12 cellular contexts compared by ENCODE assay signal in the genomic region with DNA sequence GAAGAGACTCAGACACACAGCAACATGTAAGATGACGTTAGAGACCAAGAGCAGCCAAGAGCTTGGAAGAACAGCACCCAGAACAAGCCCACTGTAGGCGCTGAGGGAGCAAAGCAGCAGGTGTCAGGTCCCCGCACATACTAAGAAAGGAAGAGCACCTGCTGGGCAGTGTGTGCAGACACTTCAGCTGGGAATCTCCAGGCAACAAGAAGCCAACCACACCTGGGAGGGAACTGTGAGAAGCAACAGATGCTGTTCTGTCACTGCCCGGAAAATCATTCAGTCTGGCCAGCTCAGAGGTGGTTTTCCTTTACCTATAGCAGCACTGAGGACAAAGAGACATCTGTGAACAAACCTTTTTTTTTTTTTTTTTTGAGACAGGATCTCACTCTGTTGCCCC. TPM values are rescaled to one million over a fixed set of nuclear protein-coding genes. Genes with fewer than 3 reads are reported as not detected.
DNase-seq lines count a peak whose midpoint lies in the region; ATAC-seq and TF ChIP-seq lines count a peak whose summit lies in the region.
"Had no signal": no experiment of that assay in that cellular context is flagged by ENCODE, and none has a peak within 500 bp of the region (broad histone marks: within the 10 kb centered on the region; RNA-seq: fewer than 3 reads in every experiment).

No MANE protein-coding gene starts in this region.

- ATAC-seq in HG02588 (IDR thresholded peaks at IDR 0.05; ENCODE audit: unreplicated experiment), result no peak
- ATAC-seq: activated CD4-positive, alpha-beta T cell treated with anti-CD3 and anti-CD28 coated beads for 36 hours; HCT116; left lung had no signal

- H3K27ac Mint-ChIP-seq in nephron, result peak overlapping the region in 2 of 3 experiments; percentile 1 to 89
- H3K27ac Mint-ChIP-seq: activated CD4-positive, alpha-beta T cell treated with anti-CD3 and anti-CD28 coated beads for 36 hours had no signal

- POLR2A ChIA-PET in HEK293 (lab: Yijun Ruan, JAX), result no interaction called here

- CTCF ChIA-PET in HEK293 (lab: Yijun Ruan, JAX), result interaction anchor here (0.6 to 4.2 kb wide), 3 partner anchors 21 to 54 kb away, joined by 3 to 17 read pairs (median 10); no protein-coding TSS in a partner anchor

- no peak for TF ChIP-seq EP300 in ovary (IDR thresholded peaks at IDR 0.05)

- TF ChIP-seq CTCF in HEK293 (tag by site-specific recombination; IDR thresholded peaks at IDR 0.05) (no peak), nephron (IDR thresholded peaks at IDR 0.05; ENCODE audit: unreplicated experiment in 3 of 3) (no peak), ovary (IDR thresholded peaks at IDR 0.05) (no peak)

- no peaks in the 10 kb centered on the region for H3K27me3 ChIP-seq in ovary
- H3K27me3 ChIP-seq: left lung had no signal

- intact Hi-C loops in ovary (cut with DNase I), result no loop called here

- DNase-seq in NCI-H2029 (lab: John Stamatoyannopoulos, UW) (peak; percentile 76), SHP77 treated with DMSO at 0.1 percent for 48 hours (lab: John Stamatoyannopoulos, UW) (peak; percentile 93), ovary (no peak), KG1 (lab: John Stamatoyannopoulos, UW) (no peak)
- no peak for DNase-seq in activated CD4-positive, CD25-positive, alpha-beta regulatory T cell treated with anti-CD3 and anti-CD28 coated beads, Interleukin-2, amount 50 U/mL, for 72 hours
- DNase-seq: activated CD4-positive, alpha-beta T cell treated with anti-CD3 and anti-CD28 coated beads for 36 hours; left lung; T-helper 1 cell had no signal

- WGBS in ovary, 3 donors, result 87 to 93% (median 89%) methylated on average over 4 of the region's 4 CpGs

- peaks cover 22% of the 10 kb centered on the region for H3K4me1 Mint-ChIP-seq in nephron

- H3K36me3 Mint-ChIP-seq in nephron (ENCODE audit: low read depth), result peaks cover 58% of the 10 kb centered on the region

- H3K36me3 ChIP-seq in HEK293 (ENCODE audit: control insufficient read depth in 2 of 2, insufficient read depth in 1 of 2, low read length in 2 of 2) (peaks cover 56 to 72% of the 10 kb centered on the region in 2 experiments), ovary (no peaks in the 10 kb centered on the region)

- H3K9me3 Mint-ChIP-seq in nephron, result no peaks in the 10 kb centered on the region

- no peak overlapping the region for H3K27ac ChIP-seq in HEK293 (ENCODE audit: extremely low read depth, low read depth, low read length)
- no peak overlapping the region for H3K27ac ChIP-seq in ovary
- H3K27ac ChIP-seq: left lung had no signal

- H3K27me3 Mint-ChIP-seq in nephron (ENCODE audit: low read depth), result no peaks in the 10 kb centered on the region
- H3K27me3 Mint-ChIP-seq: activated CD4-positive, alpha-beta T cell treated with anti-CD3 and anti-CD28 coated beads for 36 hours had no signal

- no peaks in the 10 kb centered on the region for H3K9me3 ChIP-seq in HEK293 (ENCODE audit: control insufficient read depth, insufficient read depth, low read depth, low read length)
- no peaks in the 10 kb centered on the region for H3K9me3 ChIP-seq in ovary
- H3K9me3 ChIP-seq: left lung had no signal

- H3K4me1 ChIP-seq in HEK293 (ENCODE audit: control insufficient read depth, insufficient read depth, low read length), result no peaks in the 10 kb centered on the region
- H3K4me1 ChIP-seq in ovary (ENCODE audit: insufficient read depth), result peaks cover 2% of the 10 kb centered on the region

- H3K4me3 ChIP-seq in HEK293 (ENCODE audit: low read depth, low read length) (no peak overlapping the region), ovary (no peak overlapping the region)
- H3K4me3 ChIP-seq: left lung had no signal

- no peak for TF ChIP-seq POLR2A in ovary (IDR thresholded peaks at IDR 0.05)

- no peak overlapping the region for H3K4me3 Mint-ChIP-seq in nephron
- H3K4me3 Mint-ChIP-seq: activated CD4-positive, alpha-beta T cell treated with anti-CD3 and anti-CD28 coated beads for 36 hours had no signal

TF ChIP-seq in HEK293, 187 proteins besides CTCF, POLR2A, EP300 and RAD21 (continues in another document):
- TF ChIP-seq SCRT2 (tag by site-specific recombination; IDR thresholded peaks at IDR 0.05), result peak; percentile 52
- no peak for TF ChIP-seq MYNN (tag by site-specific recombination; IDR thresholded peaks at IDR 0.05; ENCODE audit: borderline replicate concordance)
- TF ChIP-seq, protein P1, sequence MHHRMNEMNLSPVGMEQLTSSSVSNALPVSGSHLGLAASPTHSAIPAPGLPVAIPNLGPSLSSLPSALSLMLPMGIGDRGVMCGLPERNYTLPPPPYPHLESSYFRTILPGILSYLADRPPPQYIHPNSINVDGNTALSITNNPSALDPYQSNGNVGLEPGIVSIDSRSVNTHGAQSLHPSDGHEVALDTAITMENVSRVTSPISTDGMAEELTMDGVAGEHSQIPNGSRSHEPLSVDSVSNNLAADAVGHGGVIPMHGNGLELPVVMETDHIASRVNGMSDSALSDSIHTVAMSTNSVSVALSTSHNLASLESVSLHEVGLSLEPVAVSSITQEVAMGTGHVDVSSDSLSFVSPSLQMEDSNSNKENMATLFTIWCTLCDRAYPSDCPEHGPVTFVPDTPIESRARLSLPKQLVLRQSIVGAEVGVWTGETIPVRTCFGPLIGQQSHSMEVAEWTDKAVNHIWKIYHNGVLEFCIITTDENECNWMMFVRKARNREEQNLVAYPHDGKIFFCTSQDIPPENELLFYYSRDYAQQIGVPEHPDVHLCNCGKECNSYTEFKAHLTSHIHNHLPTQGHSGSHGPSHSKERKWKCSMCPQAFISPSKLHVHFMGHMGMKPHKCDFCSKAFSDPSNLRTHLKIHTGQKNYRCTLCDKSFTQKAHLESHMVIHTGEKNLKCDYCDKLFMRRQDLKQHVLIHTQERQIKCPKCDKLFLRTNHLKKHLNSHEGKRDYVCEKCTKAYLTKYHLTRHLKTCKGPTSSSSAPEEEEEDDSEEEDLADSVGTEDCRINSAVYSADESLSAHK (tag by site-specific recombination; IDR thresholded peaks at IDR 0.05), result no peak
- TF ChIP-seq, protein P2, sequence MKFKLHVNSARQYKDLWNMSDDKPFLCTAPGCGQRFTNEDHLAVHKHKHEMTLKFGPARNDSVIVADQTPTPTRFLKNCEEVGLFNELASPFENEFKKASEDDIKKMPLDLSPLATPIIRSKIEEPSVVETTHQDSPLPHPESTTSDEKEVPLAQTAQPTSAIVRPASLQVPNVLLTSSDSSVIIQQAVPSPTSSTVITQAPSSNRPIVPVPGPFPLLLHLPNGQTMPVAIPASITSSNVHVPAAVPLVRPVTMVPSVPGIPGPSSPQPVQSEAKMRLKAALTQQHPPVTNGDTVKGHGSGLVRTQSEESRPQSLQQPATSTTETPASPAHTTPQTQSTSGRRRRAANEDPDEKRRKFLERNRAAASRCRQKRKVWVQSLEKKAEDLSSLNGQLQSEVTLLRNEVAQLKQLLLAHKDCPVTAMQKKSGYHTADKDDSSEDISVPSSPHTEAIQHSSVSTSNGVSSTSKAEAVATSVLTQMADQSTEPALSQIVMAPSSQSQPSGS (tag by site-specific recombination; IDR thresholded peaks at IDR 0.05; ENCODE audit: low read depth), result no peak
- TF ChIP-seq ZNF121 (tag by site-specific recombination; IDR thresholded peaks at IDR 0.05), result 0 out of 2 replicates have a peak, but pooled peaks have one; percentile 20
- no peak for TF ChIP-seq ZNF791 (tag by site-specific recombination; IDR thresholded peaks at IDR 0.05)
- TF ChIP-seq ZNF623 (tag by site-specific recombination; IDR thresholded peaks at IDR 0.05), result no peak
- TF ChIP-seq REPIN1 (tag by site-specific recombination; IDR thresholded peaks at IDR 0.05; ENCODE audit: low read depth), result no peak
- no peak for TF ChIP-seq ZNF416 (tag by site-specific recombination; IDR thresholded peaks at IDR 0.05)
- TF ChIP-seq ZNF514 (tag by site-specific recombination; IDR thresholded peaks at IDR 0.05), result no peak
- TF ChIP-seq, protein P3, sequence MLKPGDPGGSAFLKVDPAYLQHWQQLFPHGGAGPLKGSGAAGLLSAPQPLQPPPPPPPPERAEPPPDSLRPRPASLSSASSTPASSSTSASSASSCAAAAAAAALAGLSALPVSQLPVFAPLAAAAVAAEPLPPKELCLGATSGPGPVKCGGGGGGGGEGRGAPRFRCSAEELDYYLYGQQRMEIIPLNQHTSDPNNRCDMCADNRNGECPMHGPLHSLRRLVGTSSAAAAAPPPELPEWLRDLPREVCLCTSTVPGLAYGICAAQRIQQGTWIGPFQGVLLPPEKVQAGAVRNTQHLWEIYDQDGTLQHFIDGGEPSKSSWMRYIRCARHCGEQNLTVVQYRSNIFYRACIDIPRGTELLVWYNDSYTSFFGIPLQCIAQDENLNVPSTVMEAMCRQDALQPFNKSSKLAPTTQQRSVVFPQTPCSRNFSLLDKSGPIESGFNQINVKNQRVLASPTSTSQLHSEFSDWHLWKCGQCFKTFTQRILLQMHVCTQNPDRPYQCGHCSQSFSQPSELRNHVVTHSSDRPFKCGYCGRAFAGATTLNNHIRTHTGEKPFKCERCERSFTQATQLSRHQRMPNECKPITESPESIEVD (tag by site-specific recombination; IDR thresholded peaks at IDR 0.05), result no peak
- TF ChIP-seq ZIC2 (tag by site-specific recombination; IDR thresholded peaks at IDR 0.05), result peak; percentile 9; the same call in 1 of the 2 replicates
- no peak for TF ChIP-seq FEZF1 (tag by site-specific recombination; IDR thresholded peaks at IDR 0.05)
- no peak for TF ChIP-seq ZNF561 (tag by site-specific recombination; IDR thresholded peaks at IDR 0.05; ENCODE audit: borderline replicate concordance)
- no peak for TF ChIP-seq ZNF146 (tag by site-specific recombination; IDR thresholded peaks at IDR 0.05)
- no peak for TF ChIP-seq ZNF473 (tag by site-specific recombination; IDR thresholded peaks at IDR 0.05)
- TF ChIP-seq, protein P4, sequence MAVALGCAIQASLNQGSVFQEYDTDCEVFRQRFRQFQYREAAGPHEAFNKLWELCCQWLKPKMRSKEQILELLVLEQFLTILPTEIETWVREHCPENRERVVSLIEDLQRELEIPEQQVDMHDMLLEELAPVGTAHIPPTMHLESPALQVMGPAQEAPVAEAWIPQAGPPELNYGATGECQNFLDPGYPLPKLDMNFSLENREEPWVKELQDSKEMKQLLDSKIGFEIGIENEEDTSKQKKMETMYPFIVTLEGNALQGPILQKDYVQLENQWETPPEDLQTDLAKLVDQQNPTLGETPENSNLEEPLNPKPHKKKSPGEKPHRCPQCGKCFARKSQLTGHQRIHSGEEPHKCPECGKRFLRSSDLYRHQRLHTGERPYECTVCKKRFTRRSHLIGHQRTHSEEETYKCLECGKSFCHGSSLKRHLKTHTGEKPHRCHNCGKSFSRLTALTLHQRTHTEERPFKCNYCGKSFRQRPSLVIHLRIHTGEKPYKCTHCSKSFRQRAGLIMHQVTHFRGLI (tag by site-specific recombination; IDR thresholded peaks at IDR 0.05), result no peak

RNA-seq across cellular contexts. Expression of a gene that starts 35.7 kb away (rescaled TPM):
- 10 to 100 TPM in 6 of 7 donors, 1 to 10 TPM in 1; 5.4 to 37.0 (median 27.3) TPM for total RNA-seq in ovary
- 10 to 100 TPM in 1 of 2 donors, 1 to 10 TPM in 1; 5.0 to 15.4 TPM for polyA plus RNA-seq in ovary

Comparison
In these comparisons a context has a peak if more than half of its experiments do, and no peak if none do; other contexts are left out.
1. DNase-seq: peak in NCI-H2029 (single experiment) and SHP77 treated with DMSO at 0.1 percent for 48 hours (single experiment); none in activated CD4-positive, CD25-positive, alpha-beta regulatory T cell treated with anti-CD3 and anti-CD28 coated beads, Interleukin-2, amount 50 U/mL, for 72 hours (single experiment), ovary (0 of 5) and KG1 (single experiment).